Comparison of ENCODE assay signal across 30 cellular contexts in the genomic region with DNA sequence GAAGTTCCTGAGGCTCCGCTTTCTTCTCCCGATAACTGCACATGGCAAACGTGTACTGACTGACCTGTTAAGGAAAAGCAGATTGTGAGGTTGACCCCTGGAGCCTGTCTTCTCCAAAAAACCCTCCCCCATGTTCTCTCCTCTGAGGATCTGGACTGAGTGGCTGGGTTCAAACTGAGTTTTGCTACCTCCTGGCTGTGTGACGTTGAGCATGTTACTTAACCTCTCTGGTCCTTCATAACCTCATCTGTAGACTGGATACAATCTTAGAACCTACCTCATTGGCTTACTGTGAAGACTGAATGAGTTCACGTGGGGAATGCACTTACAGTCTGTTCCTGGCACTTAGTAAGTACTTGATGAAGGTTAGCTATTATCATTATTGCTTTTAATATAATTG.
"Had no signal": no experiment of that assay in that cellular context is flagged by ENCODE, and none has a peak within 500 bp of the region (broad histone marks: within the 10 kb centered on the region; RNA-seq: fewer than 3 reads in every experiment).

No MANE protein-coding gene starts in this region.

- H3K79me2 ChIP-seq: parathyroid adenoma had no signal

- FAIRE-seq: urothelium cell line had no signal

- H2AFZ ChIP-seq: neural progenitor cell, parathyroid adenoma had no signal

- H3K4me1 ChIP-seq: neural progenitor cell, parathyroid adenoma, psoas muscle, spleen, suprapubic skin, testis, transverse colon, upper lobe of left lung, vagina had no signal

- H3K4me2 ChIP-seq: neural progenitor cell, smooth muscle cell had no signal

- H3K9me3 ChIP-seq: ovary, psoas muscle, spleen, suprapubic skin, testis, tibial artery, transverse colon, upper lobe of left lung, vagina had no signal

- DNase-seq: naive thymus-derived CD4-positive, alpha-beta T cell; natural killer cell; occipital lobe; ovary; posterior cingulate gyrus; psoas muscle; spleen; stimulated activated CD4-positive, alpha-beta T cell treated with anti-CD3 and anti-CD28 coated beads, Interleukin-12 subunit alpha, Interleukin-12 subunit beta, amount 100 ng/mL, for 4 hours; stimulated activated CD4-positive, alpha-beta T cell treated with anti-CD3 and anti-CD28 coated beads, Interleukin-1b, Interleukin-23, amount 100 ng/mL, for 48 hours; stimulated activated CD4-positive, alpha-beta T cell treated with anti-CD3 and anti-CD28 coated beads, Interleukin-4, amount 100 ng/mL, for 1 hour; stimulated activated CD4-positive, alpha-beta T cell treated with anti-CD3 and anti-CD28 coated beads, Interleukin-4, amount 100 ng/mL, for 4 hours; stimulated activated CD8-positive, alpha-beta memory T cell treated with anti-CD3 and anti-CD28 coated beads, Interleukin-4, amount 100 ng/mL, for 48 hours; stimulated activated naive CD4-positive, alpha-beta T cell; stimulated activated naive CD8-positive, alpha-beta T cell treated with anti-CD3 and anti-CD28 coated beads, Interleukin-15, amount 100 ng/mL, for 72 hours; stimulated activated naive CD8-positive, alpha-beta T cell treated with anti-CD3 and anti-CD28 coated beads, Interleukin-15, Interleukin-2, amounts not matched to agents 100 U/mL and 50 U/mL, for 24 hours; substantia nigra; testis; tibial artery; transverse colon had no signal

- H3K27ac ChIP-seq: neural progenitor cell, ovary, parathyroid adenoma, psoas muscle, skin epidermis, spleen, suprapubic skin, testis, tibial artery, transverse colon, upper lobe of left lung, vagina had no signal

- H3K27me3 ChIP-seq: ovary, spleen, suprapubic skin, testis, tibial artery, transverse colon, upper lobe of left lung, vagina had no signal

- H3K4me3 ChIP-seq: neural progenitor cell, ovary, psoas muscle, skin epidermis, smooth muscle cell, spleen, suprapubic skin, testis, tibial artery, transverse colon, upper lobe of left lung, vagina had no signal

- H3K36me3 ChIP-seq: neural progenitor cell, ovary, spleen, suprapubic skin, tibial artery, transverse colon, upper lobe of left lung, vagina had no signal

- ATAC-seq: naive thymus-derived CD4-positive, alpha-beta T cell; natural killer cell; psoas muscle; right cardiac atrium; sciatic nerve; stimulated activated memory B cell treated with anti-CD40 and anti-IgM and Interleukin-4, amounts not matched to agents 10 μg/mL and 1 μg/mL and 100 μg/mL, for 72 hours; stimulated activated naive CD8-positive, alpha-beta T cell treated with anti-CD3 and anti-CD28 coated beads, Interleukin-15, amount 100 ng/mL, for 72 hours; stimulated activated naive CD8-positive, alpha-beta T cell treated with anti-CD3 and anti-CD28 coated beads, Interleukin-15, Interleukin-2, amounts not matched to agents 100 U/mL and 50 U/mL, for 24 hours had no signal

- H3K9ac ChIP-seq: neural progenitor cell, parathyroid adenoma had no signal
